1 cellular context compared by ENCODE assay signal in the genomic region with DNA sequence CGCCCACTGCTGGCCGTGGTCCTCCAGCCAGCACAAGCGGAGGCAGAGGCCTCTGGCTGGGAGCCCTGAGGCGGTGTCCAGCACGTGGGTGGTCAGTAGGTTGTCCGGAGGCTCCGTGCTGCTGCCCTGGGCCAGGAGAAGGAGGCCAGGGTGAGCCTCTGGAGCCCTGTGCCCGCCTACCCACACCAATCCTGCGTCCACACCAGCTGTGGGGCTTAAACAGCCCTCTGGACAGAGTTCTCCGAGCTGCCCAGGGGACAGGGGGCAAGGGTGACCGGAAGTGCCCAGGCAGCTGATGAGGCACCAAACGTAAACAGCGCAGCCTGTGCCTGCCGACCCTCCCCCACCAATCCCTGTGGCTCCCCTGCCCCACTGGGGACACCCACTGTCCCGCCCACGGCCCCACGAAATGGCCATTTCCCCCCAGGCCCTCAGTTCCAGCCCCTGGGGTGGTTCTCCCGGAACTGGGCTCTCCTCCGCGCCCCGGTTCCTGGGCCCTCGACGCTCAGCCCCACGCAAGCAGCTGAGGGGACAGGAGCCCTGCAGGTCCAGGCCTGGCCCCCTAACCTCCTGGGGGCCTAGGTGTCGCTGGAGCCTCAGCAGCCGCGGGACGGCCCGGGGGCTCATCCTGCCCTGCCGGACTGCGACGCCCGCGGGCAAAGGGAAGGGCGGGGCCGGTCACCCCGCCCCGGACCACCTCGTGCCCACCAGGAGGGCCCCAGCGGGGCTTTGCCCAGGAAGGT.
A peak's percentile ranks its signal among the peaks of the same experiment; 100 is the strongest.
TF ChIP-seq lines count a peak whose summit lies in the region.

No MANE protein-coding gene starts in this region.

TF ChIP-seq in K562, 482 proteins besides CTCF, POLR2A, EP300 and RAD21 (continued from another document):
- TF ChIP-seq MGA (IDR thresholded peaks at IDR 0.05) (peak; percentile 92), KDM2B (CRISPR knock-in tag; IDR thresholded peaks at IDR 0.05) (0 out of 2 replicates have a peak, but pooled peaks have one; percentile 62)
